ENCODE assay signal across 8 cellular contexts in the genomic region with DNA sequence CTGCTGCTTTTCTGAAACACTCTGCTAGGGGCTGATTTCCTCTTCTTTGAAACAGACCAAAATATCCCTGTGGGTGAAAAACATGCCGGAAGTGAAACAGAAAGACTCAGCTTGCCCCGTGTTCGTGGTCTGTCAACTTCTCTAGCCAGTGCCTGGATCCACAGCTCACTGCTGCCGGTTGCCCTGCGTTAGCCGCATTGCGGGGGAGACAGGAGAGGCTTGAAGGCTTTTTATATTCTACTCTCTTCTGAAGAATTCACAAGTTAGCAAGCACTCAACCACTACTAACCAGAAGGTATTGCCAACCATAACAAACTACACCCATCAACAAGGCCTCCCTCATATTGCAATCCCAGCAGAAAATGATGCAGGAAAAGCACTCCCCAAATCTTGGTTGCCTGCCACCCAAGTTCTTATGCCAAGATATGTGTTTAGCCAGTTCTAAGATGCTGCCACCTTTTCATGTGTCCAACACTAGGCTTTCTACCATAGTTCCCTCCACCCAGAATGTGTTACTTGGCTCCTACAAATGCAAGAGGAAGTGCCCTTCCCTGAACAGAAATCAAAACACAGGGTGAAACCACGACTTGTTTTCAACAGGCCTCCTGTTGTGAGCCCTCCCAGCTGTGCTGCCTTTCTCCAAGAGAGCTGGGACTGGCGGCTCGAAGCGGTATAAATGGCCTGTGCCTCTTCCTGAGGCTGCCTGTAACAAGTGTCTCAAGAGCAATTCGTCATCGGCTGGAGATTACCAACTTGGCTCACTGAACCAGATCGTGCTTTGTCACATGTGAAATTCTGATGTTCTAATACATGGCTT.
DNase-seq lines count a peak whose midpoint lies in the region; ATAC-seq and TF ChIP-seq lines count a peak whose summit lies in the region.

No MANE protein-coding gene starts in this region.

- 32% methylated on average over 12 of the region's 14 CpGs for WGBS in right lobe of liver (ENCODE audit: insufficient coverage, low coverage, low lambda C conversion rate, missing lambda C conversion rate)

- peak overlapping the region; percentile 64 for H3K4me3 Mint-ChIP-seq in central memory CD8-positive, alpha-beta T cell

- peaks cover 6% of the 10 kb centered on the region for H3K36me3 Mint-ChIP-seq in central memory CD8-positive, alpha-beta T cell (ENCODE audit: insufficient read depth)

- H3K27ac Mint-ChIP-seq in central memory CD8-positive, alpha-beta T cell (ENCODE audit: low read depth) = peak overlapping the region; percentile 71

- no peaks in the 10 kb centered on the region for H3K27me3 Mint-ChIP-seq in central memory CD8-positive, alpha-beta T cell

- H3K27ac ChIP-seq in right lobe of liver = peak overlapping the region in 2 of 3 donors; percentile 48 to 70

- H3K36me3 ChIP-seq in right lobe of liver = no peaks in the 10 kb centered on the region

- peaks cover 7% of the 10 kb centered on the region for H3K9me3 Mint-ChIP-seq in central memory CD8-positive, alpha-beta T cell

- peaks cover 59% of the 10 kb centered on the region for H3K4me1 Mint-ChIP-seq in central memory CD8-positive, alpha-beta T cell

- H3K27me3 ChIP-seq in right lobe of liver = no peaks in the 10 kb centered on the region

- peak; percentile 79 for DNase-seq in EH (ENCODE audit: low read depth)
- peak; percentile 64 for DNase-seq in M059J (ENCODE audit: low read depth)
- DNase-seq in activated CD4-positive, alpha-beta T cell treated with anti-CD3 and anti-CD28 coated beads for 1 hour = peak; percentile 28
- peak; percentile 53 to 77 for DNase-seq in central memory CD8-positive, alpha-beta T cell (ENCODE audit: low spot score in 2 of 2)
- DNase-seq in right lobe of liver = peak; percentile 47 to 71 (median 58)
- DNase-seq in stimulated activated CD4-positive, alpha-beta T cell treated with anti-CD3 and anti-CD28 coated beads, TNF-alpha, amount 100 ng/mL, for 48 hours (ENCODE audit: low read depth in 3 of 3) = peak; percentile 27 to 62 (median 43)
- no peak for DNase-seq in NCI-H1105 (lab: John Stamatoyannopoulos, UW)

- intact Hi-C loops in right lobe of liver (cut with DNase I) = no loop called here

- H3K4me3 ChIP-seq in right lobe of liver = no peak overlapping the region

- H3K4me1 ChIP-seq in right lobe of liver = peaks cover 0 to 4% (median 2%) of the 10 kb centered on the region in 4 donors

- no peak for TF ChIP-seq CTCF in right lobe of liver (IDR thresholded peaks at IDR 0.05)

- no peaks in the 10 kb centered on the region for H3K9me3 ChIP-seq in right lobe of liver

- no peak for TF ChIP-seq POLR2A in right lobe of liver (IDR thresholded peaks at IDR 0.05)

- peak; percentile 89 for ATAC-seq in GM21786 (IDR thresholded peaks at IDR 0.05; ENCODE audit: unreplicated experiment)
- ATAC-seq in central memory CD8-positive, alpha-beta T cell (replicated peaks; ENCODE audit: extremely low read depth, poor library complexity, severe bottlenecking) = peak; percentile 94
- peak; percentile 73 to 83 (median 76) for ATAC-seq in right lobe of liver
